Comparison of ENCODE assay signal across 35 cellular contexts in genomic region chr7:121609208-121609607, GRCh38.
"Had no signal": no experiment of that assay in that cellular context is flagged by ENCODE, and none has a peak within 500 bp of the region (broad histone marks: within the 10 kb centered on the region; RNA-seq: fewer than 3 reads in every experiment).

No MANE protein-coding gene starts in this region.

- ATAC-seq: activated CD4-positive, CD25-positive, alpha-beta regulatory T cell treated with anti-CD3 and anti-CD28 coated beads, Interleukin-2, amount 50 U/mL, for 24 hours; activated CD8-positive, alpha-beta memory T cell treated with anti-CD3 and anti-CD28 coated beads, Interleukin-2, amount 10 ng/mL, durations not matched to agents 7 days and 5 days; activated CD8-positive, alpha-beta T cell treated with anti-CD3 and anti-CD28 coated beads, Interleukin-2, amount 10 ng/mL, durations not matched to agents 7 days and 5 days; activated naive CD8-positive, alpha-beta T cell treated with anti-CD3 and anti-CD28 coated beads, Interleukin-2, amount 50 U/mL, for 24 hours; activated T-helper 17 cell treated with anti-CD3 and anti-CD28 coated beads, Interleukin-2, amount 50 U/mL, for 72 hours; body of pancreas; esophagus mucosa; T-helper 17 cell had no signal

- H3K36me3 ChIP-seq: adrenal gland, breast epithelium, cardiac muscle cell, colonic mucosa, heart left ventricle, WERI-Rb-1 had no signal

- H3K4me3 ChIP-seq: adrenal gland, body of pancreas, breast epithelium, cardiac muscle cell, colonic mucosa, dorsolateral prefrontal cortex, heart left ventricle had no signal

- H3K27me3 ChIP-seq: adrenal gland, body of pancreas, breast epithelium, cardiac muscle cell, colonic mucosa, heart left ventricle had no signal

- H3K27ac ChIP-seq: adrenal gland, body of pancreas, breast epithelium, cardiac muscle cell, colonic mucosa, heart left ventricle, WERI-Rb-1 had no signal

- H3K9me3 Mint-ChIP-seq: activated CD4-positive, alpha-beta memory T cell treated with anti-CD3 and anti-CD28 coated beads for 36 hours; activated CD4-positive, alpha-beta T cell treated with anti-CD3 and anti-CD28 coated beads, Interleukin-2, amount 10 ng/mL, durations not matched to agents 24 days and 14 days; activated naive CD4-positive, alpha-beta T cell treated with anti-CD3 and anti-CD28 coated beads for 36 hours; activated naive CD4-positive, alpha-beta T cell treated with anti-CD3 and anti-CD28 coated beads, Interleukin-2, amount 50 U/mL, for 24 hours; activated naive CD8-positive, alpha-beta T cell treated with anti-CD3 and anti-CD28 coated beads for 36 hours; activated naive CD8-positive, alpha-beta T cell treated with anti-CD3 and anti-CD28 coated beads, Interleukin-2, amount 50 U/mL, for 24 hours; activated T-helper 17 cell treated with anti-CD3 and anti-CD28 coated beads, Interleukin-2, amount 50 U/mL, for 72 hours; T-helper 2 cell treated with Interferon-gamma antibody and Interleukin-4, amounts not matched to agents 5 μg/mL and 100 μg/mL, for 36 hours had no signal

- H3K4me1 ChIP-seq: breast epithelium, colonic mucosa had no signal

- H3K27me3 Mint-ChIP-seq: activated CD4-positive, alpha-beta memory T cell treated with anti-CD3 and anti-CD28 coated beads for 36 hours; activated naive CD8-positive, alpha-beta T cell treated with anti-CD3 and anti-CD28 coated beads for 36 hours; activated naive CD8-positive, alpha-beta T cell treated with anti-CD3 and anti-CD28 coated beads, Interleukin-2, amount 50 U/mL, for 24 hours; dendritic cell treated with granulocyte-macrophage colony-stimulating factor and Interleukin-4, amounts not matched to agents 40 ng/mL and 50 ng/mL, for 4 days had no signal

- H3K4me1 Mint-ChIP-seq: activated B cell treated with CpG ODN at 0.5 μM for 24 hours; activated CD4-positive, alpha-beta T cell treated with anti-CD3 and anti-CD28 coated beads, Interleukin-2, amount 10 ng/mL, durations not matched to agents 24 days and 14 days; activated CD8-positive, alpha-beta memory T cell treated with anti-CD3 and anti-CD28 coated beads, Interleukin-2, amount 10 ng/mL, durations not matched to agents 7 days and 5 days; activated naive CD4-positive, alpha-beta T cell treated with anti-CD3 and anti-CD28 coated beads, Interleukin-2, amount 50 U/mL, for 24 hours; activated naive CD8-positive, alpha-beta T cell treated with anti-CD3 and anti-CD28 coated beads for 36 hours; activated naive CD8-positive, alpha-beta T cell treated with anti-CD3 and anti-CD28 coated beads, Interleukin-2, amount 50 U/mL, for 24 hours; activated T-helper 17 cell treated with anti-CD3 and anti-CD28 coated beads, Interleukin-2, amount 50 U/mL, for 72 hours; T-helper 17 cell had no signal

- DNase-seq: activated B cell treated with CpG ODN at 0.5 μM for 24 hours; activated CD4-positive, alpha-beta memory T cell treated with anti-CD3 and anti-CD28 coated beads for 36 hours; activated CD4-positive, alpha-beta T cell treated with anti-CD3 and anti-CD28 coated beads, Interleukin-2, amount 10 ng/mL, durations not matched to agents 24 days and 14 days; activated CD8-positive, alpha-beta memory T cell treated with anti-CD3 and anti-CD28 coated beads, Interleukin-2, amount 10 ng/mL, durations not matched to agents 7 days and 5 days; activated CD8-positive, alpha-beta memory T cell treated with anti-CD3 and anti-CD28 coated beads, Interleukin-2, amount 50 U/mL, for 4 hours; activated CD8-positive, alpha-beta T cell treated with anti-CD3 and anti-CD28 coated beads, Interleukin-2, amount 10 ng/mL, durations not matched to agents 7 days and 5 days; activated effector memory CD4-positive, alpha-beta T cell treated with Interleukin-2 at 50 U/mL for 16 hours; activated naive CD4-positive, alpha-beta T cell treated with anti-CD3 and anti-CD28 coated beads for 36 hours; activated naive CD8-positive, alpha-beta T cell treated with anti-CD3 and anti-CD28 coated beads for 36 hours; activated naive CD8-positive, alpha-beta T cell treated with anti-CD3 and anti-CD28 coated beads, Interleukin-2, amount 50 U/mL, for 24 hours; activated T-cell treated with anti-CD3 and anti-CD28 coated beads, Interleukin-2, amount 50 U/mL, for 1 hour; activated T-cell treated with anti-CD3 and anti-CD28 coated beads, Interleukin-2, amount 50 U/mL, for 48 hours; aorta; body of pancreas; central memory CD4-positive, alpha-beta T cell; cerebellar nuclear complex; colonic mucosa; effector memory CD4-positive, alpha-beta T cell; endodermal cell; foreskin fibroblast; heart left ventricle; T-helper 1 cell; T-helper 17 cell; T1000 had no signal

- H3K4me3 Mint-ChIP-seq: activated B cell treated with CpG ODN at 0.5 μM for 24 hours; activated CD4-positive, alpha-beta memory T cell treated with anti-CD3 and anti-CD28 coated beads for 36 hours; activated CD4-positive, alpha-beta T cell treated with anti-CD3 and anti-CD28 coated beads, Interleukin-2, amount 10 ng/mL, durations not matched to agents 24 days and 14 days; activated CD8-positive, alpha-beta memory T cell treated with anti-CD3 and anti-CD28 coated beads, Interleukin-2, amount 10 ng/mL, durations not matched to agents 7 days and 5 days; activated CD8-positive, alpha-beta T cell treated with anti-CD3 and anti-CD28 coated beads, Interleukin-2, amount 10 ng/mL, durations not matched to agents 7 days and 5 days; activated naive CD4-positive, alpha-beta T cell treated with anti-CD3 and anti-CD28 coated beads for 36 hours; activated naive CD4-positive, alpha-beta T cell treated with anti-CD3 and anti-CD28 coated beads, Interleukin-2, amount 50 U/mL, for 24 hours; activated naive CD8-positive, alpha-beta T cell treated with anti-CD3 and anti-CD28 coated beads for 36 hours; activated naive CD8-positive, alpha-beta T cell treated with anti-CD3 and anti-CD28 coated beads, Interleukin-2, amount 50 U/mL, for 24 hours; activated T-helper 17 cell treated with anti-CD3 and anti-CD28 coated beads, Interleukin-2, amount 50 U/mL, for 72 hours; dendritic cell treated with granulocyte-macrophage colony-stimulating factor and Interleukin-4, amounts not matched to agents 40 ng/mL and 50 ng/mL, for 4 days; endodermal cell; T-helper 17 cell; T-helper 2 cell treated with Interferon-gamma antibody and Interleukin-4, amounts not matched to agents 5 μg/mL and 100 μg/mL, for 36 hours had no signal

- H3K36me3 Mint-ChIP-seq: activated CD4-positive, alpha-beta memory T cell treated with anti-CD3 and anti-CD28 coated beads for 36 hours; activated CD8-positive, alpha-beta memory T cell treated with anti-CD3 and anti-CD28 coated beads, Interleukin-2, amount 10 ng/mL, durations not matched to agents 7 days and 5 days; activated naive CD4-positive, alpha-beta T cell treated with anti-CD3 and anti-CD28 coated beads, Interleukin-2, amount 50 U/mL, for 24 hours; activated naive CD8-positive, alpha-beta T cell treated with anti-CD3 and anti-CD28 coated beads for 36 hours had no signal

- H3K9me3 ChIP-seq: adrenal gland, body of pancreas, breast epithelium, colonic mucosa, heart left ventricle had no signal

- H3K27ac Mint-ChIP-seq: activated B cell treated with CpG ODN at 0.5 μM for 24 hours; activated CD4-positive, alpha-beta memory T cell treated with anti-CD3 and anti-CD28 coated beads for 36 hours; activated CD4-positive, alpha-beta T cell treated with anti-CD3 and anti-CD28 coated beads, Interleukin-2, amount 10 ng/mL, durations not matched to agents 24 days and 14 days; activated CD8-positive, alpha-beta memory T cell treated with anti-CD3 and anti-CD28 coated beads, Interleukin-2, amount 10 ng/mL, durations not matched to agents 7 days and 5 days; activated CD8-positive, alpha-beta T cell treated with anti-CD3 and anti-CD28 coated beads, Interleukin-2, amount 10 ng/mL, durations not matched to agents 7 days and 5 days; activated naive CD4-positive, alpha-beta T cell treated with anti-CD3 and anti-CD28 coated beads for 36 hours; activated naive CD4-positive, alpha-beta T cell treated with anti-CD3 and anti-CD28 coated beads, Interleukin-2, amount 50 U/mL, for 24 hours; activated naive CD8-positive, alpha-beta T cell treated with anti-CD3 and anti-CD28 coated beads for 36 hours; activated naive CD8-positive, alpha-beta T cell treated with anti-CD3 and anti-CD28 coated beads, Interleukin-2, amount 50 U/mL, for 24 hours; activated T-helper 17 cell treated with anti-CD3 and anti-CD28 coated beads, Interleukin-2, amount 50 U/mL, for 72 hours; dendritic cell treated with granulocyte-macrophage colony-stimulating factor and Interleukin-4, amounts not matched to agents 40 ng/mL and 50 ng/mL, for 4 days; endodermal cell; T-helper 17 cell; T-helper 2 cell treated with Interferon-gamma antibody and Interleukin-4, amounts not matched to agents 5 μg/mL and 100 μg/mL, for 36 hours had no signal
